Comparison of ENCODE assay signal across 9 cellular contexts in the genomic region with DNA sequence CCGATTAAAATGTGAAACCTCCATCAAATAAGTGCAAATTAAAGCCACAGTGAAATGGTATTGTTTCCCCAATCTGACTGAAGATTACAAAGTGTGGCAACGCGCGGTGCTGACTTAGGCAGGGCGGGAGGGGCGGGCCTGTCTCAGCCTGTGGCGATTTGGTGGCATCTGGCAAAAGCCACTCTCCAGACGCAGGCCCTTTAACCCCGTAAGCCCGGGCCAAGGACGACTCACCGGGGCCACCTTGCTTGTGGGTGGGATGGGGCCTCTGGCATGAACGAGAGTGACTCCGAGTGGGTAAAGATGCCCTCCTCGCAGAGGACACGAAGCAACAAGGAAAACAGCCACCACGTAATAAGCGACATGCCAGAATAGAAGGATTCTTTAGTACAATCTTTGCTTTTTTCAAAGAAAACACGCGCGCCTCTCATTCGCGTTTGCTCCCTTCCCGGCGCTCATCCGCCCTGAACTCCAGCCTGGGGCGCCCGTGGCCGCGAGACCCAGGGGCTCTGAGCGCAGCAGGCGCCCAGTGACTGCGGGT. TPM values are rescaled to one million over a fixed set of nuclear protein-coding genes. Genes with fewer than 3 reads are reported as not detected.
DNase-seq lines count a peak whose midpoint lies in the region; ATAC-seq and TF ChIP-seq lines count a peak whose summit lies in the region.
"Had no signal": no experiment of that assay in that cellular context is flagged by ENCODE, and none has a peak within 500 bp of the region (broad histone marks: within the 10 kb centered on the region; RNA-seq: fewer than 3 reads in every experiment).

No MANE protein-coding gene starts in this region.

- H3K27me3 Mint-ChIP-seq in activated naive CD8-positive, alpha-beta T cell: no peaks in the 10 kb centered on the region
- H3K27me3 Mint-ChIP-seq in memory B cell: no peaks in the 10 kb centered on the region

- H3K4me1 Mint-ChIP-seq in activated naive CD8-positive, alpha-beta T cell (ENCODE audit: low read depth): peaks cover 1% of the 10 kb centered on the region
- peaks cover 22% of the 10 kb centered on the region for H3K4me1 Mint-ChIP-seq in memory B cell

- H3K36me3 Mint-ChIP-seq in activated naive CD8-positive, alpha-beta T cell: no peaks in the 10 kb centered on the region
- peaks cover 5% of the 10 kb centered on the region for H3K36me3 Mint-ChIP-seq in memory B cell

- H3K27me3 ChIP-seq in heart left ventricle (peaks cover 18 to 48% (median 26%) of the 10 kb centered on the region in 9 donors), tibial artery (peaks cover 0 to 67% of the 10 kb centered on the region in 2 donors)

- H3K27ac ChIP-seq in heart left ventricle (no peak overlapping the region), tibial artery (no peak overlapping the region)
- H3K27ac ChIP-seq: neutrophil had no signal

- H3K4me1 ChIP-seq in heart left ventricle (peaks cover 0 to 15% (median 7%) of the 10 kb centered on the region in 12 donors), tibial artery (peaks cover 0 to 27% (median 14%) of the 10 kb centered on the region in 4 donors)

- 13 to 35% (median 14%) methylated on average over 21 to 33 of the region's 33 CpGs for WGBS in heart left ventricle, 4 donors

- ATAC-seq in heart left ventricle (no peak), memory B cell (ENCODE audit: low read depth) (peak; percentile 17), GM18858 (IDR thresholded peaks at IDR 0.05; ENCODE audit: unreplicated experiment) (no peak)

- no peak for TF ChIP-seq CTCF in heart left ventricle (IDR thresholded peaks at IDR 0.05)
- no peak for TF ChIP-seq CTCF in tibial artery (IDR thresholded peaks at IDR 0.05)

- H3K9me3 ChIP-seq in heart left ventricle (peaks cover 0 to 11% (median 6%) of the 10 kb centered on the region in 12 donors), tibial artery (peaks cover 0 to 12% (median 10%) of the 10 kb centered on the region in 3 donors)

- H3K27ac Mint-ChIP-seq in activated naive CD8-positive, alpha-beta T cell: no peak overlapping the region
- no peak overlapping the region for H3K27ac Mint-ChIP-seq in memory B cell

- TF ChIP-seq POLR2A in heart left ventricle (IDR thresholded peaks at IDR 0.05): no peak

- intact Hi-C loops in heart left ventricle (cut with DNase I) (no loop called here), cardiac septum (cut with DNase I) (no loop called here), tibial artery (cut with DNase I; ENCODE audit: low total_unique reads) (no loop called here)

- H3K36me3 ChIP-seq in heart left ventricle: no peaks in the 10 kb centered on the region
- H3K36me3 ChIP-seq in tibial artery: no peaks in the 10 kb centered on the region
- H3K36me3 ChIP-seq: neutrophil had no signal

- H3K9me3 Mint-ChIP-seq in activated naive CD8-positive, alpha-beta T cell (ENCODE audit: low read depth): peaks cover 3% of the 10 kb centered on the region
- H3K9me3 Mint-ChIP-seq in memory B cell: peaks cover 5% of the 10 kb centered on the region

- H3K4me3 ChIP-seq in heart left ventricle: peak overlapping the region in 11 of 12 donors; percentile 22 to 49 (median 43)
- peak overlapping the region; percentile 23 to 40 for H3K4me3 ChIP-seq in tibial artery

- DNase-seq in heart left ventricle (peak in 1 of 5 donors; percentile 13), cardiac septum (ENCODE audit: low spot score) (no peak), memory B cell (ENCODE audit: low spot score in 2 of 2) (peak in 1 of 2 donors; percentile 40), tibial artery (no peak), ecto neural progenitor cell (ENCODE audit: low spot score) (no peak), NCI-H526 treated with DMSO at 0.1 percent for 48 hours (lab: John Stamatoyannopoulos, UW) (no peak)

- peak overlapping the region; percentile 70 for H3K4me3 Mint-ChIP-seq in activated naive CD8-positive, alpha-beta T cell
- peak overlapping the region; percentile 77 for H3K4me3 Mint-ChIP-seq in memory B cell

RNA-seq across cellular contexts. Expression of a gene that starts 0.8 kb away (rescaled TPM):
- total RNA-seq in heart left ventricle (under 1 TPM in 3 of 9 donors, not detected in 6; 0.22 to 0.48 (median 0.37) TPM), cardiac septum (not detected)
- under 1 TPM in 1 of 2 donors, not detected in 1; 0.08 TPM for polyA plus RNA-seq in heart left ventricle
